ENCODE assay signal across 12 cellular contexts in the genomic region with DNA sequence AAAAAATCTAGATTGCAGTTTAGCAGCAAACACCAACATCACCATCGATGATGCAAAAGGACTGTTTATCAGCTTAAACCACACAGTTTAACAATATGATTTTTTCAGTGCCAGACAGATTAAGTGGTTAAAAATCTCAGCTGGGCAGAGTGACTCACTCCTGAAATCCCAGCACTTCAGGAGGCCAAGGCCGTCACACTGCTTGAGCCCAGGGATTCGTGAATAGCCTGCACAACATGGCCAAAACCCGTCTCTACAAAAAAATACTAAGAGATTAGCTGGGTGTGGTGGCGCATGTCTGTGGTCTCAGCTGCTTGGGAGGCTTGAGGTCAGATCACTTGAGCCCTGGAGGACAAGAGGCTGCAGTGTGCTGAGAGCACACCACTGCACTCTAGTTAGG. TPM values are rescaled to one million over a fixed set of nuclear protein-coding genes. Genes with fewer than 3 reads are reported as not detected.
DNase-seq lines count a peak whose midpoint lies in the region; ATAC-seq and TF ChIP-seq lines count a peak whose summit lies in the region.
"Had no signal": no experiment of that assay in that cellular context is flagged by ENCODE, and none has a peak within 500 bp of the region (broad histone marks: within the 10 kb centered on the region; RNA-seq: fewer than 3 reads in every experiment).

No MANE protein-coding gene starts in this region.

- no peak overlapping the region for H3K9ac ChIP-seq in adipocyte (ENCODE audit: low read length)

- H3K4me3 ChIP-seq in HEK293 (ENCODE audit: low read depth, low read length) = no peak overlapping the region
- H3K4me3 ChIP-seq in adipocyte (ENCODE audit: low read length) = peak overlapping the region; percentile 15
- no peak overlapping the region for H3K4me3 ChIP-seq in kidney epithelial cell (ENCODE audit: low read depth, low read length)
- H3K4me3 ChIP-seq: upper lobe of left lung had no signal

- H3K9me3 ChIP-seq in HEK293 (ENCODE audit: control insufficient read depth, insufficient read depth, low read depth, low read length) (no peaks in the 10 kb centered on the region), adipocyte (ENCODE audit: control insufficient read depth, low read length) (no peaks in the 10 kb centered on the region)
- H3K9me3 ChIP-seq: upper lobe of left lung had no signal

- ATAC-seq in GM18520 (IDR thresholded peaks at IDR 0.05; ENCODE audit: unreplicated experiment) (no peak), GM21619 (IDR thresholded peaks at IDR 0.05; ENCODE audit: unreplicated experiment) (no peak), HG03457 (IDR thresholded peaks at IDR 0.05; ENCODE audit: unreplicated experiment) (no peak)

- no peak for TF ChIP-seq CTCF in HEK293 (tag by site-specific recombination; IDR thresholded peaks at IDR 0.05)
- no peak for TF ChIP-seq CTCF in kidney epithelial cell (IDR thresholded peaks at IDR 0.05; ENCODE audit: insufficient read depth, low read length, poor library complexity, severe bottlenecking)

- POLR2A ChIA-PET in HEK293 (lab: Yijun Ruan, JAX) = interaction anchor here (0.6 to 1.3 kb wide), 3 partner anchors 9 to 133 kb away, joined by 3 to 6 read pairs (median 4); a partner anchor contains a TSS

- no peak overlapping the region for H3K27ac ChIP-seq in HEK293 (ENCODE audit: extremely low read depth, low read depth, low read length)
- H3K27ac ChIP-seq: upper lobe of left lung had no signal

- CTCF ChIA-PET in HEK293 (lab: Yijun Ruan, JAX) = no interaction called here

- H3K36me3 ChIP-seq in HEK293 (ENCODE audit: control insufficient read depth in 2 of 2, insufficient read depth in 1 of 2, low read length in 2 of 2) = peaks cover 95 to 99% of the 10 kb centered on the region in 2 experiments
- peaks cover 93% of the 10 kb centered on the region for H3K36me3 ChIP-seq in adipocyte (ENCODE audit: control insufficient read depth, insufficient read depth, low read length, severe bottlenecking)
- H3K36me3 ChIP-seq in kidney epithelial cell (ENCODE audit: control insufficient read depth, insufficient read depth, low read length) = peaks cover 6% of the 10 kb centered on the region

- peaks cover 4% of the 10 kb centered on the region; the same call in 1 of the 2 replicates for H3K4me1 ChIP-seq in HEK293 (ENCODE audit: control insufficient read depth, insufficient read depth, low read length)
- H3K4me1 ChIP-seq in adipocyte (ENCODE audit: control insufficient read depth, insufficient read depth, low read length) = peaks cover 37% of the 10 kb centered on the region

- peak; percentile 51 for DNase-seq in AG08396 (ENCODE audit: low spot score)
- DNase-seq in adipocyte (ENCODE audit: low read depth) = peak; percentile 84
- peak; percentile 79 for DNase-seq in kidney epithelial cell (ENCODE audit: low read depth)
- DNase-seq in HT-29 (ENCODE audit: low spot score) = no peak
- DNase-seq: activated gamma-delta T cell treated with Interleukin-2 at 50 U/mL for 16 hours; NCI-H2081; stimulated activated CD4-positive, alpha-beta T cell treated with anti-CD3 and anti-CD28 coated beads, Interleukin-2, amount 100 ng/mL, for 48 hours; upper lobe of left lung had no signal

- H3K27me3 ChIP-seq in adipocyte (replicated peaks; ENCODE audit: control insufficient read depth, insufficient read depth, low read length) = no peaks in the 10 kb centered on the region
- H3K27me3 ChIP-seq in kidney epithelial cell (ENCODE audit: control insufficient read depth, insufficient read depth, low read length) = no peaks in the 10 kb centered on the region
- H3K27me3 ChIP-seq: upper lobe of left lung had no signal

TF ChIP-seq in HEK293, 187 proteins besides CTCF, POLR2A, EP300 and RAD21:
- TF ChIP-seq MEIS1 (CRISPR knock-in tag; IDR thresholded peaks at IDR 0.05; ENCODE audit: borderline replicate concordance) (no peak), GFI1B (tag by site-specific recombination; IDR thresholded peaks at IDR 0.05) (peak; percentile 98), ZNF514 (tag by site-specific recombination; IDR thresholded peaks at IDR 0.05) (no peak), ZSCAN30 (tag by site-specific recombination; IDR thresholded peaks at IDR 0.05) (no peak), ZNF660 (tag by site-specific recombination; IDR thresholded peaks at IDR 0.05) (0 out of 2 replicates have a peak, but pooled peaks have one; percentile 44), ZBTB21 (tag by site-specific recombination; IDR thresholded peaks at IDR 0.05) (0 out of 2 replicates have a peak, but pooled peaks have one; percentile 19), ZNF184 (tag by site-specific recombination; IDR thresholded peaks at IDR 0.05) (0 out of 2 replicates have a peak, but pooled peaks have one; percentile 35), ZNF600 (tag by site-specific recombination; IDR thresholded peaks at IDR 0.05) (peak; percentile 42; the same call in 1 of the 2 replicates), KLF8 (tag by site-specific recombination; IDR thresholded peaks at IDR 0.05) (no peak), ZNF623 (tag by site-specific recombination; IDR thresholded peaks at IDR 0.05) (no peak), ZIC2 (tag by site-specific recombination; IDR thresholded peaks at IDR 0.05) (peak; percentile 53)
- TF ChIP-seq, protein P1, sequence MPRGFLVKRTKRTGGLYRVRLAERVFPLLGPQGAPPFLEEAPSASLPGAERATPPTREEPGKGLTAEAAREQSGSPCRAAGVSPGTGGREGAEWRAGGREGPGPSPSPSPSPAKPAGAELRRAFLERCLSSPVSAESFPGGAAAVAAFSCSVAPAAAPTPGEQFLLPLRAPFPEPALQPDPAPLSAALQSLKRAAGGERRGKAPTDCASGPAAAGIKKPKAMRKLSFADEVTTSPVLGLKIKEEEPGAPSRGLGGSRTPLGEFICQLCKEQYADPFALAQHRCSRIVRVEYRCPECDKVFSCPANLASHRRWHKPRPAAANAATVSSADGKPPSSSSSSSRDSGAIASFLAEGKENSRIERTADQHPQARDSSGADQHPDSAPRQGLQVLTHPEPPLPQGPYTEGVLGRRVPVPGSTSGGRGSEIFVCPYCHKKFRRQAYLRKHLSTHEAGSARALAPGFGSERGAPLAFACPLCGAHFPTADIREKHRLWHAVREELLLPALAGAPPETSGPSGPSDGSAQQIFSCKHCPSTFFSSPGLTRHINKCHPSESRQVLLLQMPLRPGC (tag by site-specific recombination; IDR thresholded peaks at IDR 0.05) = peak; percentile 35; the same call in 1 of the 2 replicates
- TF ChIP-seq, protein P2, sequence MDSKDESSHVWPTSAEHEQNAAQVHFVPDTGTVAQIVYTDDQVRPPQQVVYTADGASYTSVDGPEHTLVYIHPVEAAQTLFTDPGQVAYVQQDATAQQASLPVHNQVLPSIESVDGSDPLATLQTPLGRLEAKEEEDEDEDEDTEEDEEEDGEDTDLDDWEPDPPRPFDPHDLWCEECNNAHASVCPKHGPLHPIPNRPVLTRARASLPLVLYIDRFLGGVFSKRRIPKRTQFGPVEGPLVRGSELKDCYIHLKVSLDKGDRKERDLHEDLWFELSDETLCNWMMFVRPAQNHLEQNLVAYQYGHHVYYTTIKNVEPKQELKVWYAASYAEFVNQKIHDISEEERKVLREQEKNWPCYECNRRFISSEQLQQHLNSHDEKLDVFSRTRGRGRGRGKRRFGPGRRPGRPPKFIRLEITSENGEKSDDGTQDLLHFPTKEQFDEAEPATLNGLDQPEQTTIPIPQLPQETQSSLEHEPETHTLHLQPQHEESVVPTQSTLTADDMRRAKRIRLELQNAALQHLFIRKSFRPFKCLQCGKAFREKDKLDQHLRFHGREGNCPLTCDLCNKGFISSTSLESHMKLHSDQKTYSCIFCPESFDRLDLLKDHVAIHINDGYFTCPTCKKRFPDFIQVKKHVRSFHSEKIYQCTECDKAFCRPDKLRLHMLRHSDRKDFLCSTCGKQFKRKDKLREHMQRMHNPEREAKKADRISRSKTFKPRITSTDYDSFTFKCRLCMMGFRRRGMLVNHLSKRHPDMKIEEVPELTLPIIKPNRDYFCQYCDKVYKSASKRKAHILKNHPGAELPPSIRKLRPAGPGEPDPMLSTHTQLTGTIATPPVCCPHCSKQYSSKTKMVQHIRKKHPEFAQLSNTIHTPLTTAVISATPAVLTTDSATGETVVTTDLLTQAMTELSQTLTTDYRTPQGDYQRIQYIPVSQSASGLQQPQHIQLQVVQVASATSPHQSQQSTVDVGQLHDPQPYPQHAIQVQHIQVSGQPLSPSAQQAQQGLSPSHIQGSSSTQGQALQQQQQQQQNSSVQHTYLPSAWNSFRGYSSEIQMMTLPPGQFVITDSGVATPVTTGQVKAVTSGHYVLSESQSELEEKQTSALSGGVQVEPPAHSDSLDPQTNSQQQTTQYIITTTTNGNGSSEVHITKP (tag by site-specific recombination; IDR thresholded peaks at IDR 0.05) = no peak
- TF ChIP-seq, protein P3, sequence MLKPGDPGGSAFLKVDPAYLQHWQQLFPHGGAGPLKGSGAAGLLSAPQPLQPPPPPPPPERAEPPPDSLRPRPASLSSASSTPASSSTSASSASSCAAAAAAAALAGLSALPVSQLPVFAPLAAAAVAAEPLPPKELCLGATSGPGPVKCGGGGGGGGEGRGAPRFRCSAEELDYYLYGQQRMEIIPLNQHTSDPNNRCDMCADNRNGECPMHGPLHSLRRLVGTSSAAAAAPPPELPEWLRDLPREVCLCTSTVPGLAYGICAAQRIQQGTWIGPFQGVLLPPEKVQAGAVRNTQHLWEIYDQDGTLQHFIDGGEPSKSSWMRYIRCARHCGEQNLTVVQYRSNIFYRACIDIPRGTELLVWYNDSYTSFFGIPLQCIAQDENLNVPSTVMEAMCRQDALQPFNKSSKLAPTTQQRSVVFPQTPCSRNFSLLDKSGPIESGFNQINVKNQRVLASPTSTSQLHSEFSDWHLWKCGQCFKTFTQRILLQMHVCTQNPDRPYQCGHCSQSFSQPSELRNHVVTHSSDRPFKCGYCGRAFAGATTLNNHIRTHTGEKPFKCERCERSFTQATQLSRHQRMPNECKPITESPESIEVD (tag by site-specific recombination; IDR thresholded peaks at IDR 0.05) = peak; percentile 59

RNA-seq across cellular contexts. Expression of a gene that starts 8.9 kb away (rescaled TPM):
- total RNA-seq in kidney epithelial cell = 33.9 and 41.2 TPM in 2 replicates
- 42.1 and 48.0 TPM in 2 replicates for total RNA-seq in HT-29 (2014; rRNA removed; shearing (Covaris generic))

RNA-seq across cellular contexts. Expression of a gene that starts 9.2 kb away (rescaled TPM):
- 12.4 and 16.2 TPM in 2 replicates for total RNA-seq in kidney epithelial cell
- total RNA-seq in HT-29 (2014; rRNA removed; shearing (Covaris generic)) = 26.7 and 38.8 TPM in 2 replicates

RNA-seq across cellular contexts. Expression of a gene that starts 17.1 kb away (rescaled TPM):
- 23.4 and 25.3 TPM in 2 replicates for total RNA-seq in kidney epithelial cell
- 12.8 and 15.7 TPM in 2 replicates for total RNA-seq in HT-29 (2014; rRNA removed; shearing (Covaris generic))
